ENCODE assay signal across 8 cellular contexts in the genomic region with DNA sequence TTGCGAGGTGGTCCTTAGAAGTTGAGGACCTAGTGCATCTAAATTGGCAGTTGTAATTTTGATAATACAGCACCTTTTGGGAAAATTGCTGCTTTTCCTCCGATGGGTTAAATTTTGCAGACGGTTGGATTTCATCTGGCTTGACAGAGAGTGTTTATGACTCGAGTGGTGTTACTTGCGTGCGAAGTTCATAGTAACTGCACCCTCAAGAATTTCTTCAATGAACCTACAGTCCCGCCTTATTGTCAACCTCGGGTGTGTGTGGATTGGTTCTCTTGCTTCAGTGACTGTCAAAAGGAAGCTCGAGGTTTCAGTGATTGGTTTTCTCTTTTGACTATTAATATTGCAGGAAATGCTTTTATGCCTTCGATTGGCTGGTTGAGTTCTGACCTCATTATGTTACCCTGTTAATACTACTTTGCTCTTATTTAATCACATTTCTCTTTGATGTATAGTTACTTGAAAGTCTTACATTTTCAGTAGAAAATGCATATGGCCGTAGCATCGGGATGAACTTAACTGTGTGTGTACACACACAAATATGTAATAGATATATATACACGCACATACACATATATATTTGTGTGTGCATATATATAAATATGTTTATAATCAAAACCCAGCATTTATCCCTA. TPM values are rescaled to one million over a fixed set of nuclear protein-coding genes. Genes with fewer than 3 reads are reported as not detected.
DNase-seq lines count a peak whose midpoint lies in the region; ATAC-seq and TF ChIP-seq lines count a peak whose summit lies in the region.

No MANE protein-coding gene starts in this region.

- DNase-seq in BJ (ENCODE audit: low read depth) (peak; percentile 70), NCI-H510A treated with DMSO at 0.1 percent for 48 hours (lab: John Stamatoyannopoulos, UW) (peak; percentile 65), midbrain (lab: John Stamatoyannopoulos, UW) (peak; percentile 71)
- peak; percentile 33 to 37 for DNase-seq in activated CD4-positive, alpha-beta T cell treated with anti-CD3 and anti-CD28 coated beads, Interleukin-2, amount 50 U/mL, for 48 hours
- DNase-seq in stimulated activated CD8-positive, alpha-beta memory T cell treated with anti-CD3 and anti-CD28 coated beads, Interleukin-4, amount 100 ng/mL, for 24 hours (ENCODE audit: low read depth), result peak; percentile 19

- H3K4me1 ChIP-seq in endocrine pancreas (ENCODE audit: control insufficient read depth, insufficient read depth, low read length), result peaks cover 7% of the 10 kb centered on the region

- no peaks in the 10 kb centered on the region for H3K9me3 ChIP-seq in endocrine pancreas (ENCODE audit: control insufficient read depth, low read length)

- CTCF ChIA-PET in BJ (lab: Yijun Ruan, JAX), result interaction anchor here (0.6 to 1.0 kb wide), 2 partner anchors 131 to 146 kb away, joined by 3 read pairs; no protein-coding TSS in a partner anchor

- no peaks in the 10 kb centered on the region for H3K36me3 ChIP-seq in BJ (ENCODE audit: control insufficient read depth, insufficient read depth, low read length)
- H3K36me3 ChIP-seq in endocrine pancreas (ENCODE audit: control insufficient read depth, insufficient read depth, low read length), result no peaks in the 10 kb centered on the region

- peak overlapping the region; percentile 62 for H3K9ac ChIP-seq in endocrine pancreas (ENCODE audit: control insufficient read depth, insufficient read depth, low read length)

- ATAC-seq in GM19043 (IDR thresholded peaks at IDR 0.05; ENCODE audit: low read depth, unreplicated experiment) (peak; percentile 43), HG03378 (IDR thresholded peaks at IDR 0.05; ENCODE audit: unreplicated experiment) (peak; percentile 60)

- no peak for TF ChIP-seq CTCF in BJ (IDR thresholded peaks at IDR 0.05; ENCODE audit: insufficient read depth, low read depth, low read length)

- POLR2A ChIA-PET in BJ (lab: Charles Lee), result no interaction called here

- H3K27me3 ChIP-seq in BJ (ENCODE audit: control insufficient read depth, insufficient read depth, low read length), result peaks cover under 1% of the 10 kb centered on the region
- H3K27me3 ChIP-seq in endocrine pancreas (ENCODE audit: control insufficient read depth, insufficient read depth, low read length), result no peaks in the 10 kb centered on the region

- H3K4me3 ChIP-seq in BJ (ENCODE audit: low read depth, low read length) (peak overlapping the region; percentile 90), endocrine pancreas (ENCODE audit: control insufficient read depth, insufficient read depth, low read length) (peak overlapping the region; percentile 63)

RNA-seq across cellular contexts. Expression of gene EPC2, which starts 1.5 kb away (rescaled TPM):
- 12.4 and 18.2 TPM in 2 replicates for polyA plus RNA-seq in BJ (2011; rRNA removed)
- 18.0 TPM in 2 replicates for polyA minus RNA-seq in BJ (2011; rRNA and poly(A)+ RNA removed)

Comparison
In these comparisons a context has a peak if more than half of its experiments do, and no peak if none do; other contexts are left out.
1. Peak in every context shown above with its lines: DNase-seq, ATAC-seq and H3K4me3 ChIP-seq.
2. DNase-seq: peak in every context shown above with its lines; median percentile 71 in midbrain; 70 in BJ; 65 in NCI-H510A treated with DMSO at 0.1 percent for 48 hours; 35 in activated CD4-positive, alpha-beta T cell treated with anti-CD3 and anti-CD28 coated beads, Interleukin-2, amount 50 U/mL, for 48 hours; 19 in stimulated activated CD8-positive, alpha-beta memory T cell treated with anti-CD3 and anti-CD28 coated beads, Interleukin-4, amount 100 ng/mL, for 24 hours.